Comparison of ENCODE assay signal across 11 cellular contexts in genomic region chr14:105197274-105197673, GRCh38. TPM values are rescaled to one million over a fixed set of nuclear protein-coding genes. Genes with fewer than 3 reads are reported as not detected.
A peak's percentile ranks its signal among the peaks of the same experiment; 100 is the strongest.
DNase-seq lines count a peak whose midpoint lies in the region; ATAC-seq, FAIRE-seq and TF ChIP-seq lines count a peak whose summit lies in the region.
"Had no signal": no experiment of that assay in that cellular context is flagged by ENCODE, and none has a peak within 500 bp of the region (broad histone marks: within the 10 kb centered on the region; RNA-seq: fewer than 3 reads in every experiment).

No MANE protein-coding gene starts in this region.

- POLR2A ChIA-PET in CD4-positive, alpha-beta T cell (lab: Charles Lee): no interaction called here

- H3K27ac Mint-ChIP-seq in CD4-positive, alpha-beta T cell: no peak overlapping the region
- H3K27ac Mint-ChIP-seq: WTC11 had no signal

- WGBS in esophagus squamous epithelium, 2 donors: 0% methylated on average over 3 of the region's 11 CpGs; no CpG with 5 or more reads in 1 of the 2 donors

- H3K27me3 ChIP-seq in CD4-positive, alpha-beta T cell (ENCODE audit: control insufficient read depth, insufficient read depth, low read length): peaks cover 62% of the 10 kb centered on the region
- peaks cover 6 to 100% (median 19%) of the 10 kb centered on the region in 4 donors for H3K27me3 ChIP-seq in esophagus squamous epithelium

- no peak overlapping the region for H3K27ac ChIP-seq in CD4-positive, alpha-beta T cell (ENCODE audit: low read depth, low read length)
- peak overlapping the region; percentile 9 to 80 (median 56) for H3K27ac ChIP-seq in esophagus squamous epithelium
- H3K27ac ChIP-seq: pancreas had no signal

- TF ChIP-seq CTCF in CD4-positive, alpha-beta T cell (IDR thresholded peaks at IDR 0.05): no peak
- TF ChIP-seq CTCF in esophagus squamous epithelium (IDR thresholded peaks at IDR 0.05): no peak

- H3K36me3 ChIP-seq in esophagus squamous epithelium: no peaks in the 10 kb centered on the region
- H3K36me3 ChIP-seq: pancreas had no signal

- peaks cover 22 to 86% (median 53%) of the 10 kb centered on the region in 3 donors for H3K4me1 ChIP-seq in esophagus squamous epithelium
- H3K4me1 ChIP-seq: pancreas had no signal

- H3K4me1 Mint-ChIP-seq in CD4-positive, alpha-beta T cell (ENCODE audit: low read depth): peaks cover 36% of the 10 kb centered on the region

- intact Hi-C loops in CD4-positive, alpha-beta T cell (cut with DNase I, micrococcal nuclease): no loop called here
- intact Hi-C loops in esophagus squamous epithelium (cut with DNase I): no loop called here

- peaks cover 61% of the 10 kb centered on the region for H3K27me3 Mint-ChIP-seq in CD4-positive, alpha-beta T cell

- no peak for DNase-seq in CD4-positive, alpha-beta T cell
- DNase-seq in MV-4-11 (lab: John Stamatoyannopoulos, UW) (peak; percentile 22), esophagus squamous epithelium (lab: John Stamatoyannopoulos, UW) (no peak), myocyte (ENCODE audit: low read depth) (peak; percentile 59), NCI-H446 treated with DMSO at 0.1 percent for 48 hours (lab: John Stamatoyannopoulos, UW) (no peak), HTR-8/SVneo (ENCODE audit: insufficient read length, low spot score) (no peak), NCI-H1105 (lab: John Stamatoyannopoulos, UW) (no peak), iPS-NIHi7 (ENCODE audit: extremely low spot score) (no peak)
- DNase-seq: NCI-H510A, pancreas had no signal

- CTCF ChIA-PET in CD4-positive, alpha-beta T cell (lab: Charles Lee): no interaction called here

- no peaks in the 10 kb centered on the region for H3K9me3 ChIP-seq in CD4-positive, alpha-beta T cell (ENCODE audit: control insufficient read depth, low read length)
- no peaks in the 10 kb centered on the region for H3K9me3 ChIP-seq in esophagus squamous epithelium
- H3K9me3 ChIP-seq: pancreas had no signal

- TF ChIP-seq POLR2A in esophagus squamous epithelium (IDR thresholded peaks at IDR 0.05): no peak

- H3K9me3 Mint-ChIP-seq in CD4-positive, alpha-beta T cell: no peaks in the 10 kb centered on the region
- H3K9me3 Mint-ChIP-seq: WTC11 had no signal

- ATAC-seq in CD4-positive, alpha-beta T cell (ENCODE audit: poor library complexity): peak; percentile 25

- no peak for FAIRE-seq in HTR-8/SVneo (lab: Jason Lieb, UNC)
- FAIRE-seq: pancreas had no signal

- no peak overlapping the region for H3K4me3 Mint-ChIP-seq in CD4-positive, alpha-beta T cell
- H3K4me3 Mint-ChIP-seq: WTC11 had no signal

- H3K4me3 ChIP-seq in esophagus squamous epithelium: peak overlapping the region in 2 of 4 donors; percentile 26 to 53

- H3K36me3 Mint-ChIP-seq in CD4-positive, alpha-beta T cell (ENCODE audit: low read depth): no peaks in the 10 kb centered on the region
- H3K36me3 Mint-ChIP-seq: WTC11 had no signal

RNA-seq across cellular contexts. Expression of gene NUDT14, which starts 16.2 kb away (rescaled TPM):
- 1 to 10 TPM; 9.0 to 9.2 TPM for total RNA-seq in CD4-positive, alpha-beta T cell
- 10 to 100 TPM in 3 of 4 donors, 1 to 10 TPM in 1; 9.7 to 17.6 (median 15.4) TPM for total RNA-seq in esophagus squamous epithelium
- 33.2 and 40.9 TPM in 2 replicates for total RNA-seq in myocyte
- polyA plus RNA-seq in myocyte (2012): 14.7 TPM

RNA-seq across cellular contexts. Expression of gene JAG2, which starts 28.7 kb away (rescaled TPM):
- total RNA-seq in CD4-positive, alpha-beta T cell: 1 to 10 TPM in 1 of 2 experiments, under 1 TPM in 1; 0.66 to 1.3 TPM
- 10 to 100 TPM; 20.7 to 29.4 (median 23.3) TPM for total RNA-seq in esophagus squamous epithelium
- 32.5 and 42.7 TPM in 2 replicates for total RNA-seq in myocyte
- polyA plus RNA-seq in myocyte (2012): 12.0 TPM

RNA-seq across cellular contexts. Expression of gene BTBD6, which starts 51.1 kb away (rescaled TPM):
- total RNA-seq in CD4-positive, alpha-beta T cell: 10 to 100 TPM; 36.9 to 37.6 TPM
- 10 to 100 TPM; 41.0 to 52.7 (median 46.9) TPM for total RNA-seq in esophagus squamous epithelium
- total RNA-seq in myocyte: 117 and 167 TPM in 2 replicates
- 35.8 TPM for polyA plus RNA-seq in myocyte (2012)

Comparison
In these comparisons a context has a peak if more than half of its experiments do, and no peak if none do; other contexts are left out.
1. DNase-seq: peak in MV-4-11 (single experiment) and myocyte (single experiment); none in CD4-positive, alpha-beta T cell (0 of 10), esophagus squamous epithelium (single experiment), NCI-H446 treated with DMSO at 0.1 percent for 48 hours (single experiment), HTR-8/SVneo (single experiment), NCI-H1105 (single experiment) and iPS-NIHi7 (single experiment).
2. RNA of gene JAG2, which starts 28.7 kb away (total RNA-seq): 32.5 to 42.7 TPM in myocyte and 20.7 to 29.4 TPM in esophagus squamous epithelium; 0.66 to 1.3 TPM in CD4-positive, alpha-beta T cell; every median in the first group is over 4 times any median in the second.